22 cellular contexts compared by ENCODE assay signal in the genomic region with DNA sequence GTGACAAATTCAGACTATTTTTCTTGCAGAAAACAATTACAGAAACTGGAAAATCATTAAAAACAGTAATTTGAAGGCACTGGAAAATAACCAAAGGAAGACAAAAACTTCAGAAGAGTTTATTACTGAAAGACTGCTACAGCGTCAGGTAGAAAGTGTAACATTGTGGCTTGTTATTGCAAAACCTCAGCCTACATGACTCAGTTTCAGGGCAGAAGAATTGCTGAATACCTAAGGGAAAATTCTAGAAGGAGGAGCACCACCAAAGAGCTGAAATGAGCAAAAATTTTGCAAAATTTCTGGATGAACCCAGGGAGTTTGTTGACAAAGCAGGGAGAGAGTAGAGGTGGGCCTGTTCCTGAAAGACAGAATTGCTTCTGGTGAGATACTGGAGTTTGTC.
DNase-seq lines count a peak whose midpoint lies in the region; ATAC-seq, FAIRE-seq and TF ChIP-seq lines count a peak whose summit lies in the region.
"Had no signal": no experiment of that assay in that cellular context is flagged by ENCODE, and none has a peak within 500 bp of the region (broad histone marks: within the 10 kb centered on the region; RNA-seq: fewer than 3 reads in every experiment).

No MANE protein-coding gene starts in this region.

- H4K20me1 ChIP-seq in OCI-LY7 (ENCODE audit: insufficient read depth, low read length), result no peaks in the 10 kb centered on the region

- H3K4me1 ChIP-seq in breast epithelium, result no peaks in the 10 kb centered on the region
- no peaks in the 10 kb centered on the region for H3K4me1 ChIP-seq in OCI-LY7 (ENCODE audit: insufficient read depth, low read length, poor library complexity, severe bottlenecking)
- H3K4me1 ChIP-seq in pancreas, result no peaks in the 10 kb centered on the region

- no peaks in the 10 kb centered on the region for H3K36me3 Mint-ChIP-seq in MCF 10A (ENCODE audit: insufficient read depth, unreplicated experiment)
- H3K36me3 Mint-ChIP-seq: CD14-positive monocyte; CD8-positive, alpha-beta T cell had no signal

- H3K27ac ChIP-seq in breast epithelium (no peak overlapping the region), OCI-LY7 (ENCODE audit: low read depth, low read length, poor library complexity, severe bottlenecking) (no peak overlapping the region), pancreas (no peak overlapping the region)
- H3K27ac ChIP-seq: 22Rv1, GM23248 had no signal

- intact Hi-C loops in MCF 10A (cut with micrococcal nuclease) (no loop called here), breast epithelium (cut with DNase I; ENCODE audit: low total_unique reads) (no loop called here), OCI-LY7 (cut with micrococcal nuclease; ENCODE audit: unreplicated experiment) (no loop called here), pancreas (cut with DNase I) (no loop called here)

- H3K4me2 ChIP-seq in OCI-LY7 (ENCODE audit: low read length), result no peak overlapping the region

- no peaks in the 10 kb centered on the region for H3K79me2 ChIP-seq in OCI-LY7 (ENCODE audit: insufficient read depth, low read depth, low read length)

- POLR2A ChIA-PET in MCF 10A (lab: Yijun Ruan, JAX) (interaction anchor here (1.4 kb wide), 1 partner anchor 29 kb away, joined by 3 read pairs; no protein-coding TSS in a partner anchor), OCI-LY7 (lab: Charles Lee) (interaction anchor here (0.9 kb wide), 1 partner anchor 72 kb away, joined by 3 read pairs; no protein-coding TSS in a partner anchor)

- TF ChIP-seq CTCF in MCF 10A (IDR thresholded peaks at IDR 0.05; ENCODE audit: unreplicated experiment) (no peak), breast epithelium (IDR thresholded peaks at IDR 0.05) (no peak), OCI-LY7 (conservative IDR thresholded peaks at IDR 0.05; ENCODE audit: low read length) (no peak), choroid plexus epithelial cell (conservative IDR thresholded peaks at IDR 0.05; ENCODE audit: low read depth, low read length) (no peak), pancreas (IDR thresholded peaks at IDR 0.05) (no peak)

- H3K9me3 Mint-ChIP-seq in MCF 10A (ENCODE audit: unreplicated experiment), result peaks cover 8% of the 10 kb centered on the region

- ATAC-seq in pancreas, result no peak
- no peak for ATAC-seq in HG02798 (IDR thresholded peaks at IDR 0.05; ENCODE audit: poor library complexity, unreplicated experiment)
- ATAC-seq: CD8-positive, alpha-beta T cell; HepG2 had no signal

- H3K4me1 Mint-ChIP-seq in MCF 10A (ENCODE audit: insufficient read depth, unreplicated experiment), result peaks cover 18% of the 10 kb centered on the region
- H3K4me1 Mint-ChIP-seq: CD14-positive monocyte had no signal

- no TSS peak for BruUV-seq in MCF 10A (replicated peaks; lab: Mats Ljungman, UMichigan)
- BruUV-seq in OCI-LY7 (replicated peaks; lab: Mats Ljungman, UMichigan), result no TSS peak

- H3K4me3 Mint-ChIP-seq in MCF 10A (ENCODE audit: unreplicated experiment), result no peak overlapping the region
- H3K4me3 Mint-ChIP-seq: CD14-positive monocyte; CD8-positive, alpha-beta T cell had no signal

- H2AFZ ChIP-seq in OCI-LY7 (ENCODE audit: low read length), result peak overlapping the region; percentile 13; the same call in 1 of the 2 replicates
- H2AFZ ChIP-seq: GM23248 had no signal

- H3K27ac Mint-ChIP-seq in MCF 10A (ENCODE audit: low read depth, unreplicated experiment), result peak overlapping the region; percentile 68
- H3K27ac Mint-ChIP-seq: CD14-positive monocyte; CD8-positive, alpha-beta T cell had no signal

- CTCF ChIA-PET in MCF 10A (lab: Yijun Ruan, JAX), result interaction anchor here (1.1 kb wide), 1 partner anchor 10 kb away, joined by 3 read pairs; no protein-coding TSS in a partner anchor
- CTCF ChIA-PET in OCI-LY7 (lab: Charles Lee; ENCODE audit: unreplicated experiment), result no interaction called here

- H3K27me3 Mint-ChIP-seq in MCF 10A (ENCODE audit: insufficient read depth, unreplicated experiment), result no peaks in the 10 kb centered on the region

- H3K9me2 ChIP-seq in OCI-LY7 (ENCODE audit: insufficient read depth, low read length), result 0 out of 2 replicates have a peak, but pooled peaks cover 6% of the 10 kb centered on the region

- no peaks in the 10 kb centered on the region for H3K36me3 ChIP-seq in breast epithelium
- no peaks in the 10 kb centered on the region; the same call in 1 of the 2 replicates for H3K36me3 ChIP-seq in OCI-LY7 (ENCODE audit: insufficient read depth, low read length)
- H3K36me3 ChIP-seq in pancreas, result no peaks in the 10 kb centered on the region

- DNase-seq in MCF 10A (ENCODE audit: unreplicated experiment) (peak; percentile 40), breast epithelium (ENCODE audit: low spot score in 2 of 2) (no peak), OCI-LY7 (ENCODE audit: low spot score) (no peak), choroid plexus epithelial cell (ENCODE audit: low read depth) (peak; percentile 64), stromal cell of bone marrow (ENCODE audit: low read depth) (peak; percentile 4), pancreas (no peak), HuH-7 (ENCODE audit: low spot score) (no peak)
- DNase-seq: CD8-positive, alpha-beta T cell; COR-L47; DMS153; DMS79 treated with DMSO at 0.1 percent for 48 hours; EL; GM23248; H7 had no signal

- H3K27me3 ChIP-seq in breast epithelium, result no peaks in the 10 kb centered on the region
- H3K27me3 ChIP-seq in pancreas, result no peaks in the 10 kb centered on the region

- 87 to 89% methylated on average over 1 of the region's 1 CpG for WGBS in pancreas, 2 donors

- H3K4me3 ChIP-seq in breast epithelium, result no peak overlapping the region
- no peak overlapping the region for H3K4me3 ChIP-seq in OCI-LY7 (ENCODE audit: low read depth, low read length, poor library complexity, severe bottlenecking)
- no peak overlapping the region for H3K4me3 ChIP-seq in choroid plexus epithelial cell (ENCODE audit: low read depth, low read length)
- H3K4me3 ChIP-seq in pancreas, result no peak overlapping the region
- H3K4me3 ChIP-seq: GM23248 had no signal

- TF ChIP-seq POLR2A in breast epithelium (IDR thresholded peaks at IDR 0.05), result no peak

- FAIRE-seq in pancreas (lab: Jason Lieb, UNC), result no peak
- FAIRE-seq: D721Med, G401.6, GM12891, HepG2, HTR-8/SVneo had no signal

- H3K9me3 ChIP-seq in breast epithelium (no peaks in the 10 kb centered on the region), OCI-LY7 (ENCODE audit: low read length) (peaks cover 22% of the 10 kb centered on the region; the same call in 1 of the 2 replicates), pancreas (no peaks in the 10 kb centered on the region)

Comparison
In these comparisons a context has a peak if more than half of its experiments do, and no peak if none do; other contexts are left out.
1. DNase-seq: peak in MCF 10A (single experiment), choroid plexus epithelial cell (single experiment) and stromal cell of bone marrow (single experiment); none in breast epithelium (0 of 2), OCI-LY7 (single experiment), pancreas (0 of 6) and HuH-7 (single experiment).